Comparison of ENCODE assay signal across 7 cellular contexts in genomic region chr15:43187544-43188155, GRCh38. TPM values are rescaled to one million over a fixed set of nuclear protein-coding genes. Genes with fewer than 3 reads are reported as not detected.
A peak's percentile ranks its signal among the peaks of the same experiment; 100 is the strongest.
DNase-seq lines count a peak whose midpoint lies in the region; ATAC-seq and TF ChIP-seq lines count a peak whose summit lies in the region.

No MANE protein-coding gene starts in this region.

- no peak overlapping the region for H3K4me3 ChIP-seq in SU-DHL-6 (ENCODE audit: insufficient read depth, low read length, poor library complexity, severe bottlenecking)
- no peak overlapping the region for H3K4me3 ChIP-seq in fibroblast of mammary gland (ENCODE audit: control insufficient read depth, low read depth, low read length)
- no peak overlapping the region for H3K4me3 ChIP-seq in retinal pigment epithelial cell (ENCODE audit: low read length)

- H3K9ac ChIP-seq in SU-DHL-6 (ENCODE audit: low read length): peak overlapping the region; percentile 66

- no peak overlapping the region for H2AFZ ChIP-seq in SU-DHL-6 (ENCODE audit: low read depth, low read length, severe bottlenecking)

- peak overlapping the region; percentile 98 for H3K4me2 ChIP-seq in SU-DHL-6 (ENCODE audit: low read depth, low read length, poor library complexity, severe bottlenecking)

- H3F3A ChIP-seq in SU-DHL-6 (ENCODE audit: insufficient read depth): peaks cover 25% of the 10 kb centered on the region

- H3K9me3 ChIP-seq in SU-DHL-6 (ENCODE audit: insufficient read depth, low read length): no peaks in the 10 kb centered on the region

- TF ChIP-seq CTCF in SU-DHL-6 (IDR thresholded peaks at IDR 0.05; ENCODE audit: insufficient read depth, low read length, poor library complexity, severe bottlenecking) (peak; percentile 58), fibroblast of mammary gland (conservative IDR thresholded peaks at IDR 0.05; ENCODE audit: control insufficient read depth, insufficient read depth, low read depth, low read length) (peak; percentile 76), retinal pigment epithelial cell (conservative IDR thresholded peaks at IDR 0.05; ENCODE audit: low read depth, low read length) (peak; percentile 74)

- peaks cover 13% of the 10 kb centered on the region; the same call in 1 of the 2 replicates for H3K36me3 ChIP-seq in SU-DHL-6 (ENCODE audit: low read length)

- H3K9me2 ChIP-seq in SU-DHL-6 (replicated peaks; ENCODE audit: insufficient read depth, low read length): no peaks in the 10 kb centered on the region

- ATAC-seq in GM21529 (IDR thresholded peaks at IDR 0.05; ENCODE audit: unreplicated experiment): no peak

- H3K27me3 ChIP-seq in SU-DHL-6 (ENCODE audit: low read length): no peaks in the 10 kb centered on the region

- H4K20me1 ChIP-seq in SU-DHL-6 (ENCODE audit: low read depth, low read length): no peaks in the 10 kb centered on the region

- DNase-seq in DMS114 treated with DMSO at 0.1 percent for 48 hours (lab: John Stamatoyannopoulos, UW; ENCODE audit: unreplicated experiment): peak; percentile 60
- DNase-seq in HT-29 (ENCODE audit: low spot score): peak; percentile 52
- DNase-seq in fibroblast of mammary gland (ENCODE audit: low read depth): peak; percentile 70
- no peak for DNase-seq in retinal pigment epithelial cell (ENCODE audit: low read depth)
- DNase-seq in OCI-M2 (lab: John Stamatoyannopoulos, UW; ENCODE audit: unreplicated experiment): no peak

- H3K27ac ChIP-seq in SU-DHL-6 (ENCODE audit: low read depth, low read length): no peak overlapping the region

- H3K79me2 ChIP-seq in SU-DHL-6 (ENCODE audit: insufficient read depth, low read length): peaks cover 14% of the 10 kb centered on the region

RNA-seq across cellular contexts. Expression of gene CCNDBP1, which starts 2.4 kb away (rescaled TPM):
- 39.8 and 52.0 TPM in 2 replicates for total RNA-seq in HT-29 (2014; rRNA removed; shearing (Covaris generic))

RNA-seq across cellular contexts. Expression of gene EPB42, which starts 33.2 kb away (rescaled TPM):
- not detected in 2 replicates for total RNA-seq in HT-29 (2014; rRNA removed; shearing (Covaris generic))

RNA-seq across cellular contexts. Expression of gene TMEM62, which starts 54.3 kb away (rescaled TPM):
- total RNA-seq in HT-29 (2014; rRNA removed; shearing (Covaris generic)): 61.4 and 66.1 TPM in 2 replicates

Comparison
In these comparisons a context has a peak if more than half of its experiments do, and no peak if none do; other contexts are left out.
1. DNase-seq: peak in DMS114 treated with DMSO at 0.1 percent for 48 hours (single experiment), HT-29 (single experiment) and fibroblast of mammary gland (single experiment); none in retinal pigment epithelial cell (single experiment) and OCI-M2 (single experiment).
2. Peak in every context shown above with its lines, with median percentiles within 50 percentile points of each other: CTCF ChIP-seq.